ENCODE assay signal across 17 cellular contexts in the genomic region with DNA sequence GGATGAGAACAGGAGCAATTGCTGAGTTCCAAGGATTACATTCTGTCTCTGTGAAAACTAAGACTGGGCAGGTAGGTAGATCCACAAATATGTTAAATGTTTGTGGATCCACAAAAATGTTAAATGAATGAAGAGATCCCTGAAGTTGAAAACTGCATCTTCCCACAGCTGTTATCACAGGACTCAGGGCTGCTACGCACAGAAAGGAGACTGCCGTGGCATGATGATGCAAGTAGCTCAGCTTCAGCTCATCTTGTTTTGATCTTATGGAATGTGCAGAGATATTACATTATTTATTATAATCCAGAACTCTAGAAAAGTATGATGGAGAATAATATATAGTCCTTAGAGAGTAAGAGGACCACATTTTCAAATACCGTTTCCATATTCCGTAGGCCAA.
"Had no signal": no experiment of that assay in that cellular context is flagged by ENCODE, and none has a peak within 500 bp of the region (broad histone marks: within the 10 kb centered on the region; RNA-seq: fewer than 3 reads in every experiment).

No MANE protein-coding gene starts in this region.

- ATAC-seq: gastroesophageal sphincter; mucosa of descending colon; naive thymus-derived CD8-positive, alpha-beta T cell; pancreas; right cardiac atrium; stimulated activated memory B cell treated with anti-CD40 and anti-IgM and Interleukin-4, amounts not matched to agents 10 μg/mL and 1 μg/mL and 100 μg/mL, for 72 hours; upper lobe of right lung had no signal

- H3K4me3 ChIP-seq: esophagus muscularis mucosa, gastroesophageal sphincter, mucosa of descending colon, pancreas, tibial artery, upper lobe of right lung, vagina had no signal

- H3K27me3 ChIP-seq: esophagus muscularis mucosa, gastroesophageal sphincter, pancreas, tibial artery, upper lobe of right lung, vagina had no signal

- H3K27ac ChIP-seq: epithelial cell of prostate, esophagus muscularis mucosa, gastroesophageal sphincter, pancreas, tibial artery, upper lobe of right lung, vagina had no signal

- H3K36me3 ChIP-seq: esophagus muscularis mucosa, gastroesophageal sphincter, pancreas, tibial artery, upper lobe of right lung, vagina had no signal

- H3K4me1 ChIP-seq: pancreas, upper lobe of right lung, vagina had no signal

- DNase-seq: effector memory CD4-positive, alpha-beta T cell; foreskin fibroblast; glutamatergic neuron; immature natural killer cell; mucosa of descending colon; naive thymus-derived CD8-positive, alpha-beta T cell; nucleus accumbens; pancreas; right cardiac atrium; stimulated activated CD4-positive, alpha-beta T cell treated with anti-CD3 and anti-CD28 coated beads, Interleukin-4, amount 100 ng/mL, for 1 hour; tibial artery; upper lobe of right lung had no signal

- H3K9me3 ChIP-seq: esophagus muscularis mucosa, gastroesophageal sphincter, mucosa of descending colon, pancreas, tibial artery, upper lobe of right lung, vagina had no signal
